Comparison of ENCODE assay signal across 16 cellular contexts in the genomic region with DNA sequence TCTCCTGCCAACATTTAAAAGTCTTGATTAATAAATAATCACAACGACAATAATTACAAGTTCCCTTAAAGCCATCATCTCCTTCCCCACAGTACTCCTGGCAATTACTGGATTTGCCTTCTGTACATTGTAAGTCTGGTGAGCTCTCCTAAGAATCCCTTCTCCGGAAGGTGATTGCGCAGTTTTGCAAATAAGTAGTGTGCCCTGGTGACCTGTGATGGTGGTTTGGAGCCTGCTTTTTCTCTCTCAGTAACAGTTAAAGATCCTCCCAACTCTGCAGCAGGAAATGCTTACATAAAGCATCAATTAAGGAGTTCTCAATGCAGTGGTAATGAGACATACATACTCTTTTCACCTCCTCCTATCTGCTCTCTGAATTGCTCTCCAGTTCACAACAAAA.
DNase-seq lines count a peak whose midpoint lies in the region; ATAC-seq and TF ChIP-seq lines count a peak whose summit lies in the region.
"Had no signal": no experiment of that assay in that cellular context is flagged by ENCODE, and none has a peak within 500 bp of the region (broad histone marks: within the 10 kb centered on the region; RNA-seq: fewer than 3 reads in every experiment).

No MANE protein-coding gene starts in this region.

- H3K9me3 ChIP-seq in effector memory CD4-positive, alpha-beta T cell (ENCODE audit: control insufficient read depth, low read length) = no peaks in the 10 kb centered on the region

- no peaks in the 10 kb centered on the region for H4K20me1 ChIP-seq in KMS-11 (ENCODE audit: insufficient read depth)

- peaks cover 8% of the 10 kb centered on the region; the same call in 1 of the 2 replicates for H3K27me3 ChIP-seq in KMS-11 (ENCODE audit: insufficient read depth, low read depth)
- no peaks in the 10 kb centered on the region for H3K27me3 ChIP-seq in effector memory CD4-positive, alpha-beta T cell (replicated peaks; ENCODE audit: control insufficient read depth, insufficient read depth, low read length, poor library complexity, severe bottlenecking)

- DNase-seq in NCI-H69 (lab: John Stamatoyannopoulos, UW) = peak; percentile 81
- DNase-seq in fibroblast of villous mesenchyme (ENCODE audit: low read depth) = peak; percentile 10
- DNase-seq in renal cortical epithelial cell (ENCODE audit: low read depth) = peak; percentile 10
- no peak for DNase-seq in effector memory CD4-positive, alpha-beta T cell
- DNase-seq in midbrain (lab: John Stamatoyannopoulos, UW) = no peak
- DNase-seq: ACHN; AML-193; Calu3; CD4-positive, alpha-beta T cell; DMS79 treated with DMSO at 0.1 percent for 48 hours; GF-D8; H9 had no signal

- no peak overlapping the region for H3K4me3 ChIP-seq in KMS-11 (IDR thresholded peaks at IDR 0.05; ENCODE audit: insufficient read depth, low read depth, low read length)
- no peak overlapping the region for H3K4me3 ChIP-seq in fibroblast of villous mesenchyme (ENCODE audit: low read depth, low read length)
- H3K4me3 ChIP-seq in effector memory CD4-positive, alpha-beta T cell (ENCODE audit: insufficient read depth, low read depth, low read length, poor library complexity, severe bottlenecking) = no peak overlapping the region

- no peak overlapping the region for H3K9ac ChIP-seq in KMS-11

- no peak overlapping the region for H2AFZ ChIP-seq in KMS-11 (ENCODE audit: low read depth)

- no peaks in the 10 kb centered on the region for H3K79me2 ChIP-seq in KMS-11 (ENCODE audit: insufficient read depth, low read depth)

- H3K4me1 ChIP-seq in KMS-11 (ENCODE audit: low read depth, poor library complexity, severe bottlenecking) = peaks cover 38% of the 10 kb centered on the region
- H3K4me1 ChIP-seq in effector memory CD4-positive, alpha-beta T cell (ENCODE audit: control insufficient read depth, insufficient read depth, low read length, poor library complexity, severe bottlenecking) = no peaks in the 10 kb centered on the region

- H3K4me2 ChIP-seq in KMS-11 = peak overlapping the region; percentile 60; the same call in 1 of the 2 replicates

- ATAC-seq in HG03108 (IDR thresholded peaks at IDR 0.05; ENCODE audit: unreplicated experiment) = no peak
- ATAC-seq in HG02678 (IDR thresholded peaks at IDR 0.05; ENCODE audit: unreplicated experiment) = no peak

- TF ChIP-seq CTCF in KMS-11 (conservative IDR thresholded peaks at IDR 0.05; ENCODE audit: low read depth, low read length) = no peak
- no peak for TF ChIP-seq CTCF in fibroblast of villous mesenchyme (IDR thresholded peaks at IDR 0.05; ENCODE audit: insufficient read depth, low read depth, low read length)

- H3K36me3 ChIP-seq in KMS-11 (ENCODE audit: insufficient read depth) = no peaks in the 10 kb centered on the region
- H3K36me3 ChIP-seq in effector memory CD4-positive, alpha-beta T cell (ENCODE audit: control insufficient read depth, insufficient read depth, low read length) = no peaks in the 10 kb centered on the region

- no peak overlapping the region for H3K27ac ChIP-seq in KMS-11
- no peak overlapping the region for H3K27ac ChIP-seq in effector memory CD4-positive, alpha-beta T cell (ENCODE audit: insufficient read depth, low read length, poor library complexity, severe bottlenecking)
- H3K27ac ChIP-seq: C4-2B had no signal

Comparison
In these comparisons a context has a peak if more than half of its experiments do, and no peak if none do; other contexts are left out.
1. DNase-seq: peak in NCI-H69 (single experiment), fibroblast of villous mesenchyme (single experiment) and renal cortical epithelial cell (single experiment); none in effector memory CD4-positive, alpha-beta T cell (0 of 3) and midbrain (single experiment).